ENCODE assay signal across 27 cellular contexts in genomic region chr5:27140831-27141230, GRCh38.
"Had no signal": no experiment of that assay in that cellular context is flagged by ENCODE, and none has a peak within 500 bp of the region (broad histone marks: within the 10 kb centered on the region; RNA-seq: fewer than 3 reads in every experiment).

No MANE protein-coding gene starts in this region.

- H3K4me3 ChIP-seq: esophagus muscularis mucosa, right lobe of liver, skin epidermis, thoracic aorta, vagina had no signal

- H3K4me3 Mint-ChIP-seq: activated CD4-positive, alpha-beta T cell treated with anti-CD3 and anti-CD28 coated beads for 36 hours; activated CD8-positive, alpha-beta memory T cell treated with anti-CD3 and anti-CD28 coated beads, Interleukin-2, amount 10 ng/mL, durations not matched to agents 7 days and 5 days; activated CD8-positive, alpha-beta T cell treated with anti-CD3 and anti-CD28 coated beads, Interleukin-2, amount 10 ng/mL, durations not matched to agents 7 days and 5 days; activated naive CD4-positive, alpha-beta T cell treated with anti-CD3 and anti-CD28 coated beads, Interleukin-2, amount 50 U/mL, for 24 hours; activated naive CD8-positive, alpha-beta T cell treated with anti-CD3 and anti-CD28 coated beads, Interleukin-2, amount 50 U/mL, for 24 hours; dendritic cell treated with granulocyte-macrophage colony-stimulating factor and Interleukin-4, amounts not matched to agents 40 ng/mL and 50 ng/mL, for 4 days; nephron progenitor cell; T-helper 2 cell treated with Interferon-gamma antibody and Interleukin-4, amounts not matched to agents 5 μg/mL and 100 μg/mL, for 36 hours had no signal

- H3K9me3 ChIP-seq: esophagus muscularis mucosa, neutrophil, right lobe of liver, thoracic aorta, vagina had no signal

- H3K36me3 ChIP-seq: brain microvascular endothelial cell, esophagus muscularis mucosa, neutrophil, right lobe of liver, thoracic aorta, vagina had no signal

- H3K27me3 Mint-ChIP-seq: activated CD4-positive, alpha-beta T cell treated with anti-CD3 and anti-CD28 coated beads for 36 hours; activated CD8-positive, alpha-beta memory T cell treated with anti-CD3 and anti-CD28 coated beads, Interleukin-2, amount 10 ng/mL, durations not matched to agents 7 days and 5 days; activated naive CD4-positive, alpha-beta T cell treated with anti-CD3 and anti-CD28 coated beads, Interleukin-2, amount 50 U/mL, for 24 hours; activated naive CD8-positive, alpha-beta T cell treated with anti-CD3 and anti-CD28 coated beads, Interleukin-2, amount 50 U/mL, for 24 hours; dendritic cell treated with granulocyte-macrophage colony-stimulating factor and Interleukin-4, amounts not matched to agents 40 ng/mL and 50 ng/mL, for 4 days had no signal

- H3K27ac ChIP-seq: brain microvascular endothelial cell, esophagus muscularis mucosa, neutrophil, right lobe of liver, skin epidermis, thoracic aorta, vagina had no signal

- H3K36me3 Mint-ChIP-seq: activated CD8-positive, alpha-beta memory T cell treated with anti-CD3 and anti-CD28 coated beads, Interleukin-2, amount 10 ng/mL, durations not matched to agents 7 days and 5 days; activated naive CD4-positive, alpha-beta T cell treated with anti-CD3 and anti-CD28 coated beads, Interleukin-2, amount 50 U/mL, for 24 hours had no signal

- H3K27me3 ChIP-seq: brain microvascular endothelial cell, esophagus muscularis mucosa, neutrophil, right lobe of liver, vagina had no signal

- DNase-seq: activated CD4-positive, alpha-beta T cell treated with anti-CD3 and anti-CD28 coated beads for 36 hours; activated CD4-positive, CD25-positive, alpha-beta regulatory T cell; activated CD8-positive, alpha-beta memory T cell treated with anti-CD3 and anti-CD28 coated beads, Interleukin-2, amount 10 ng/mL, durations not matched to agents 7 days and 5 days; activated CD8-positive, alpha-beta T cell treated with anti-CD3 and anti-CD28 coated beads, Interleukin-2, amount 10 ng/mL, durations not matched to agents 7 days and 5 days; activated naive CD8-positive, alpha-beta T cell treated with anti-CD3 and anti-CD28 coated beads, Interleukin-2, amount 50 U/mL, for 24 hours; activated T-cell treated with anti-CD3 and anti-CD28 coated beads, Interleukin-2, amount 50 U/mL, for 48 hours; amygdala; brain microvascular endothelial cell; caudate nucleus; islet precursor cell; left cardiac atrium; left ventricle myocardium superior; nephron progenitor cell; right lobe of liver; stimulated activated CD4-positive, alpha-beta T cell treated with anti-CD3 and anti-CD28 coated beads, Interleukin-12 subunit alpha, Interleukin-12 subunit beta, amount 100 ng/mL, for 4 hours; stimulated activated CD4-positive, alpha-beta T cell treated with anti-CD3 and anti-CD28 coated beads, Interleukin-4, amount 100 ng/mL, for 1 hour; stimulated activated naive CD8-positive, alpha-beta T cell treated with anti-CD3 and anti-CD28 coated beads, Interleukin-15, Interleukin-2, amounts not matched to agents 100 U/mL and 50 U/mL, for 24 hours; trophoblast cell had no signal

- ATAC-seq: activated CD4-positive, alpha-beta T cell treated with anti-CD3 and anti-CD28 coated beads for 36 hours; activated CD8-positive, alpha-beta memory T cell treated with anti-CD3 and anti-CD28 coated beads, Interleukin-2, amount 10 ng/mL, durations not matched to agents 7 days and 5 days; activated CD8-positive, alpha-beta T cell treated with anti-CD3 and anti-CD28 coated beads, Interleukin-2, amount 10 ng/mL, durations not matched to agents 7 days and 5 days; activated naive CD8-positive, alpha-beta T cell treated with anti-CD3 and anti-CD28 coated beads, Interleukin-2, amount 50 U/mL, for 24 hours; left cardiac atrium; left ventricle myocardium superior; right lobe of liver; stimulated activated naive CD8-positive, alpha-beta T cell treated with anti-CD3 and anti-CD28 coated beads, Interleukin-15, Interleukin-2, amounts not matched to agents 100 U/mL and 50 U/mL, for 24 hours had no signal

- H3K4me1 Mint-ChIP-seq: activated CD4-positive, alpha-beta T cell treated with anti-CD3 and anti-CD28 coated beads for 36 hours; activated CD8-positive, alpha-beta memory T cell treated with anti-CD3 and anti-CD28 coated beads, Interleukin-2, amount 10 ng/mL, durations not matched to agents 7 days and 5 days; activated naive CD4-positive, alpha-beta T cell treated with anti-CD3 and anti-CD28 coated beads, Interleukin-2, amount 50 U/mL, for 24 hours; activated naive CD8-positive, alpha-beta T cell treated with anti-CD3 and anti-CD28 coated beads, Interleukin-2, amount 50 U/mL, for 24 hours had no signal

- H3K4me1 ChIP-seq: esophagus muscularis mucosa, right lobe of liver, vagina had no signal

- H3K27ac Mint-ChIP-seq: activated CD4-positive, alpha-beta T cell treated with anti-CD3 and anti-CD28 coated beads for 36 hours; activated CD8-positive, alpha-beta memory T cell treated with anti-CD3 and anti-CD28 coated beads, Interleukin-2, amount 10 ng/mL, durations not matched to agents 7 days and 5 days; activated CD8-positive, alpha-beta T cell treated with anti-CD3 and anti-CD28 coated beads, Interleukin-2, amount 10 ng/mL, durations not matched to agents 7 days and 5 days; activated naive CD4-positive, alpha-beta T cell treated with anti-CD3 and anti-CD28 coated beads, Interleukin-2, amount 50 U/mL, for 24 hours; activated naive CD8-positive, alpha-beta T cell treated with anti-CD3 and anti-CD28 coated beads, Interleukin-2, amount 50 U/mL, for 24 hours; activated T-helper 2 cell treated with anti-CD3 and anti-CD28 coated beads, Interferon-gamma antibody, Interleukin-2, Interleukin-4, amounts not matched to agents 10 μg/mL and 5 μg/mL and 100 μg/mL, durations not matched to agents 14 hours and 24 hours and 36 hours; dendritic cell treated with granulocyte-macrophage colony-stimulating factor and Interleukin-4, amounts not matched to agents 40 ng/mL and 50 ng/mL, for 4 days; nephron progenitor cell; T-helper 2 cell treated with Interferon-gamma antibody and Interleukin-4, amounts not matched to agents 5 μg/mL and 100 μg/mL, for 36 hours had no signal
